ENCODE assay signal across 20 cellular contexts in genomic region chr14:74891870-74892269, GRCh38. TPM values are rescaled to one million over a fixed set of nuclear protein-coding genes. Genes with fewer than 3 reads are reported as not detected.
A peak's percentile ranks its signal among the peaks of the same experiment; 100 is the strongest.
DNase-seq lines count a peak whose midpoint lies in the region; ATAC-seq and TF ChIP-seq lines count a peak whose summit lies in the region.
"Had no signal": no experiment of that assay in that cellular context is flagged by ENCODE, and none has a peak within 500 bp of the region (broad histone marks: within the 10 kb centered on the region; RNA-seq: fewer than 3 reads in every experiment).

No MANE protein-coding gene starts in this region.

- intact Hi-C loops in left lung (cut with DNase I) = no loop called here

- peaks cover 0 to 88% of the 10 kb centered on the region in 2 donors for H3K36me3 ChIP-seq in left lung

- peak overlapping the region in 1 of 2 donors; percentile 35 for H3K27ac ChIP-seq in left lung
- H3K27ac ChIP-seq: foreskin keratinocyte, neural progenitor cell, transverse colon had no signal

- TF ChIP-seq CTCF in HFFc6 (IDR thresholded peaks at IDR 0.05) = no peak
- no peak for TF ChIP-seq CTCF in astrocyte of the spinal cord (IDR thresholded peaks at IDR 0.05; ENCODE audit: low read depth, low read length)
- TF ChIP-seq CTCF in left lung (IDR thresholded peaks at IDR 0.05) = no peak

- H3K4me3 ChIP-seq in astrocyte of the spinal cord (ENCODE audit: low read depth, low read length) (no peak overlapping the region), left lung (no peak overlapping the region)
- H3K4me3 ChIP-seq: neural progenitor cell, transverse colon had no signal

- peak; percentile 90 for ATAC-seq in left lung
- ATAC-seq in HG03342 (IDR thresholded peaks at IDR 0.05; ENCODE audit: unreplicated experiment) = no peak
- no peak for ATAC-seq in HG03175 (IDR thresholded peaks at IDR 0.05; ENCODE audit: unreplicated experiment)
- ATAC-seq: activated naive CD8-positive, alpha-beta T cell treated with anti-CD3 and anti-CD28 coated beads, Interleukin-2, amount 50 U/mL, for 24 hours; foreskin keratinocyte; WTC11 had no signal

- DNase-seq in A172 (ENCODE audit: low spot score) = peak; percentile 12
- DNase-seq in HFFc6 = no peak
- peak; percentile 20 for DNase-seq in astrocyte of the spinal cord (ENCODE audit: low read depth, low spot score)
- peak in 1 of 2 donors; percentile 65 for DNase-seq in left lung
- no peak for DNase-seq in OCI-M2 (lab: John Stamatoyannopoulos, UW; ENCODE audit: unreplicated experiment)
- no peak for DNase-seq in activated CD8-positive, alpha-beta memory T cell treated with anti-CD3 and anti-CD28 coated beads, Interleukin-2, amount 50 U/mL, for 4 hours
- DNase-seq: ACHN; activated naive CD8-positive, alpha-beta T cell treated with anti-CD3 and anti-CD28 coated beads, Interleukin-2, amount 50 U/mL, for 24 hours; CD8-positive, alpha-beta memory T cell; foreskin keratinocyte; NCI-H1417; NCI-H524 treated with DMSO at 0.1 percent for 48 hours; OCI-M1; SIG-M5; stimulated activated naive B cell treated with anti-CD40 and anti-IgM and Interleukin-4, amounts not matched to agents 10 μg/mL and 1 μg/mL and 100 μg/mL, for 72 hours; transverse colon had no signal

- in situ Hi-C loops in astrocyte of the spinal cord (cut with HindIII; ENCODE audit: low sequenced_read_pairs) = no loop called here

- no peak overlapping the region for H3K4me3 Mint-ChIP-seq in HFFc6
- H3K4me3 Mint-ChIP-seq: activated naive CD8-positive, alpha-beta T cell treated with anti-CD3 and anti-CD28 coated beads, Interleukin-2, amount 50 U/mL, for 24 hours; CD8-positive, alpha-beta memory T cell; neural progenitor cell; WTC11 had no signal

- H3K27ac Mint-ChIP-seq in HFFc6 = peak overlapping the region; percentile 21; the same call in 1 of the 2 replicates
- H3K27ac Mint-ChIP-seq: activated naive CD8-positive, alpha-beta T cell treated with anti-CD3 and anti-CD28 coated beads, Interleukin-2, amount 50 U/mL, for 24 hours; neural progenitor cell; WTC11 had no signal

- peaks cover 27% of the 10 kb centered on the region for H3K4me1 Mint-ChIP-seq in HFFc6 (ENCODE audit: low read depth)
- H3K4me1 Mint-ChIP-seq: neural progenitor cell had no signal

- peaks cover 0 to 24% of the 10 kb centered on the region in 2 donors for H3K4me1 ChIP-seq in left lung
- H3K4me1 ChIP-seq: neural progenitor cell had no signal

- no peaks in the 10 kb centered on the region for H3K9me3 Mint-ChIP-seq in HFFc6
- H3K9me3 Mint-ChIP-seq: activated naive CD8-positive, alpha-beta T cell treated with anti-CD3 and anti-CD28 coated beads, Interleukin-2, amount 50 U/mL, for 24 hours; CD8-positive, alpha-beta memory T cell; neural progenitor cell; stimulated activated naive B cell treated with anti-CD40 and anti-IgM and Interleukin-4, amounts not matched to agents 10 μg/mL and 1 μg/mL and 100 μg/mL, for 72 hours; WTC11 had no signal

- H3K9me3 ChIP-seq in left lung = no peaks in the 10 kb centered on the region
- H3K9me3 ChIP-seq: transverse colon had no signal

- peaks cover 18% of the 10 kb centered on the region for H3K36me3 Mint-ChIP-seq in HFFc6 (ENCODE audit: low read depth)

- H3K27me3 ChIP-seq in left lung = no peaks in the 10 kb centered on the region
- H3K27me3 ChIP-seq: foreskin keratinocyte, neural progenitor cell, transverse colon had no signal

- H3K27me3 Mint-ChIP-seq in HFFc6 (ENCODE audit: insufficient read depth) = no peaks in the 10 kb centered on the region; the same call in 1 of the 2 replicates
- H3K27me3 Mint-ChIP-seq: activated naive CD8-positive, alpha-beta T cell treated with anti-CD3 and anti-CD28 coated beads, Interleukin-2, amount 50 U/mL, for 24 hours; CD8-positive, alpha-beta memory T cell; stimulated activated naive B cell treated with anti-CD40 and anti-IgM and Interleukin-4, amounts not matched to agents 10 μg/mL and 1 μg/mL and 100 μg/mL, for 72 hours had no signal

RNA-seq across cellular contexts. Expression of gene DLST, which starts 10.2 kb away (rescaled TPM):
- 17.3 and 26.5 TPM in 2 replicates for total RNA-seq in A172 (2014; rRNA removed; shearing (Covaris generic))
- 100 to 1,000 TPM in 5 of 6 experiments, 10 to 100 TPM in 1; 97.5 to 118 (median 109) TPM for total RNA-seq in HFFc6 (2021; fragmentation: NEBNext Ultra II Directional; extraction: Animal tissue kit (Norgen Biotek cat#: 25700))
- 10 to 100 TPM; 88.3 to 98.6 TPM for total RNA-seq in left lung

RNA-seq across cellular contexts. Expression of gene PROX2, which starts 15.9 kb away (rescaled TPM):
- not detected in 2 replicates for total RNA-seq in A172 (2014; rRNA removed; shearing (Covaris generic))
- not detected for total RNA-seq in HFFc6 (2021; fragmentation: NEBNext Ultra II Directional; extraction: Animal tissue kit (Norgen Biotek cat#: 25700))
- under 1 TPM in 1 of 2 donors, not detected in 1; 0.08 TPM for total RNA-seq in left lung
- total RNA-seq: foreskin keratinocyte had no signal

RNA-seq across cellular contexts. Expression of gene RPS6KL1, which starts 31.2 kb away (rescaled TPM):
- total RNA-seq in A172 (2014; rRNA removed; shearing (Covaris generic)) = not detected in 2 replicates
- 1 to 10 TPM in 4 of 6 experiments, under 1 TPM in 2; 0.78 to 1.1 (median 1.0) TPM for total RNA-seq in HFFc6 (2021; fragmentation: NEBNext Ultra II Directional; extraction: Animal tissue kit (Norgen Biotek cat#: 25700))
- total RNA-seq in left lung = 1 to 10 TPM; 5.6 to 6.7 TPM

Comparison
In these comparisons a context has a peak if more than half of its experiments do, and no peak if none do; other contexts are left out.
1. DNase-seq: peak in A172 (single experiment) and astrocyte of the spinal cord (single experiment); none in HFFc6 (single experiment), OCI-M2 (single experiment) and activated CD8-positive, alpha-beta memory T cell treated with anti-CD3 and anti-CD28 coated beads, Interleukin-2, amount 50 U/mL, for 4 hours (single experiment).